Comparison of ENCODE assay signal across 8 cellular contexts in genomic region chr17:17723354-17724261, GRCh38. TPM values are rescaled to one million over a fixed set of nuclear protein-coding genes. Genes with fewer than 3 reads are reported as not detected.
DNase-seq lines count a peak whose midpoint lies in the region; ATAC-seq, FAIRE-seq and TF ChIP-seq lines count a peak whose summit lies in the region.

No MANE protein-coding gene starts in this region.

- peak; percentile 42 for ATAC-seq in activated T-helper 17 cell treated with anti-CD3 and anti-CD28 coated beads, Interleukin-2, amount 50 U/mL, for 72 hours (replicated peaks)
- ATAC-seq in GM21360 (IDR thresholded peaks at IDR 0.05; ENCODE audit: unreplicated experiment) (no peak), HG03175 (IDR thresholded peaks at IDR 0.05; ENCODE audit: unreplicated experiment) (no peak), HG02571 (IDR thresholded peaks at IDR 0.05; ENCODE audit: unreplicated experiment) (no peak)

- H3K4me1 Mint-ChIP-seq in activated T-helper 17 cell treated with anti-CD3 and anti-CD28 coated beads, Interleukin-2, amount 50 U/mL, for 72 hours, result peaks cover 18% of the 10 kb centered on the region

- H3K4me3 ChIP-seq in foreskin fibroblast (ENCODE audit: low read depth in 1 of 2, low read length in 2 of 2), result peak overlapping the region; percentile 50 to 52
- H3K4me3 ChIP-seq in osteoblast (ENCODE audit: insufficient read depth, low read length), result peak overlapping the region; percentile 75

- peak overlapping the region; percentile 22 for H2AFZ ChIP-seq in osteoblast (ENCODE audit: low read length)

- peaks cover 30% of the 10 kb centered on the region for H3K27me3 Mint-ChIP-seq in activated T-helper 17 cell treated with anti-CD3 and anti-CD28 coated beads, Interleukin-2, amount 50 U/mL, for 72 hours

- H3K4me1 ChIP-seq in osteoblast (ENCODE audit: insufficient read depth, low read length), result peaks cover 8% of the 10 kb centered on the region

- H3K27me3 ChIP-seq in osteoblast (ENCODE audit: insufficient read depth, low read length), result no peaks in the 10 kb centered on the region

- peak overlapping the region; percentile 59 for H3K4me3 Mint-ChIP-seq in activated T-helper 17 cell treated with anti-CD3 and anti-CD28 coated beads, Interleukin-2, amount 50 U/mL, for 72 hours

- no peaks in the 10 kb centered on the region for H3K36me3 Mint-ChIP-seq in activated T-helper 17 cell treated with anti-CD3 and anti-CD28 coated beads, Interleukin-2, amount 50 U/mL, for 72 hours (ENCODE audit: low read depth)

- peaks cover 71% of the 10 kb centered on the region for H4K20me1 ChIP-seq in osteoblast (ENCODE audit: insufficient read depth, low read length)

- TF ChIP-seq CTCF in D721Med (IDR thresholded peaks at IDR 0.05; ENCODE audit: insufficient read depth, missing control alignments) (no peak), foreskin fibroblast (IDR thresholded peaks at IDR 0.05; ENCODE audit: low read depth, low read length) (no peak), osteoblast (IDR thresholded peaks at IDR 0.05; ENCODE audit: extremely low read depth, low read depth, low read length) (no peak)

- FAIRE-seq in D721Med (lab: Jason Lieb, UNC), result no peak

- no peaks in the 10 kb centered on the region for H3K9me3 ChIP-seq in osteoblast (ENCODE audit: low read depth, low read length)

- peak overlapping the region; percentile 86 for H3K4me2 ChIP-seq in osteoblast (ENCODE audit: insufficient read depth, low read length)

- DNase-seq in D721Med (ENCODE audit: insufficient read length, low spot score) (peak; percentile 63), NCI-H1092 treated with DMSO at 0.1 percent for 48 hours (lab: John Stamatoyannopoulos, UW) (peak; percentile 73), foreskin fibroblast (peak; percentile 68 to 88), osteoblast (ENCODE audit: insufficient read length, low spot score, missing footprints) (peak; percentile 97)

- H3K27ac ChIP-seq in osteoblast (ENCODE audit: low read depth, low read length), result no peak overlapping the region

- H3K79me2 ChIP-seq in osteoblast (ENCODE audit: insufficient read depth, low read length), result peaks cover 73% of the 10 kb centered on the region

- no peaks in the 10 kb centered on the region for H3K36me3 ChIP-seq in osteoblast (ENCODE audit: insufficient read depth, low read length)

- H3K9me3 Mint-ChIP-seq in activated T-helper 17 cell treated with anti-CD3 and anti-CD28 coated beads, Interleukin-2, amount 50 U/mL, for 72 hours, result no peaks in the 10 kb centered on the region

- H3K27ac Mint-ChIP-seq in activated T-helper 17 cell treated with anti-CD3 and anti-CD28 coated beads, Interleukin-2, amount 50 U/mL, for 72 hours, result no peak overlapping the region

RNA-seq across cellular contexts. Expression of gene RAI1, which starts 42.4 kb away (rescaled TPM):
- 10 to 100 TPM in 1 of 2 donors, 1 to 10 TPM in 1; 7.0 to 16.0 TPM for total RNA-seq in activated T-helper 17 cell treated with anti-CD3 and anti-CD28 coated beads, Interleukin-2, amount 50 U/mL, for 72 hours
- total RNA-seq in osteoblast, result 14.4 and 15.6 TPM in 2 replicates
